ENCODE assay signal across 24 cellular contexts in genomic region chr3:165728924-165729323, GRCh38.
"Had no signal": no experiment of that assay in that cellular context is flagged by ENCODE, and none has a peak within 500 bp of the region (broad histone marks: within the 10 kb centered on the region; RNA-seq: fewer than 3 reads in every experiment).

No MANE protein-coding gene starts in this region.

- H3K4me1 Mint-ChIP-seq: mesothelial cell of epicardium; naive B cell; natural killer cell; nephron progenitor cell; neural progenitor cell; stimulated activated naive B cell treated with anti-CD40 and anti-IgM and Interleukin-4, amounts not matched to agents 10 μg/mL and 1 μg/mL and 100 μg/mL, for 72 hours had no signal

- H3K27ac ChIP-seq: left ventricle myocardium inferior, neural progenitor cell, ovary, right atrium auricular region, right lobe of liver, skin epidermis, stomach, testis, thyroid gland, transverse colon, upper lobe of left lung, uterus had no signal

- H3K27me3 Mint-ChIP-seq: naive B cell; progenitor cell of endocrine pancreas; stimulated activated naive B cell treated with anti-CD40 and anti-IgM and Interleukin-4, amounts not matched to agents 10 μg/mL and 1 μg/mL and 100 μg/mL, for 72 hours had no signal

- H3K9ac ChIP-seq: neural progenitor cell had no signal

- DNase-seq: hypothalamus; islet precursor cell; left ventricle myocardium inferior; mesendoderm; naive B cell; natural killer cell; nephron progenitor cell; ovary; right lobe of liver; stimulated activated CD4-positive, alpha-beta T cell treated with anti-CD3 and anti-CD28 coated beads, Interleukin-4, amount 100 ng/mL, for 24 hours; stimulated activated naive B cell treated with anti-CD40 and anti-IgM and Interleukin-4, amounts not matched to agents 10 μg/mL and 1 μg/mL and 100 μg/mL, for 72 hours; stimulated activated naive CD8-positive, alpha-beta T cell treated with anti-CD3 and anti-CD28 coated beads, Interleukin-15, Interleukin-2, amounts not matched to agents 100 U/mL and 50 U/mL, for 24 hours; stomach; testis; thyroid gland; transverse colon; uterus had no signal

- H3K27ac Mint-ChIP-seq: mesothelial cell of epicardium; naive B cell; natural killer cell; nephron progenitor cell; neural progenitor cell; progenitor cell of endocrine pancreas; stimulated activated naive B cell treated with anti-CD40 and anti-IgM and Interleukin-4, amounts not matched to agents 10 μg/mL and 1 μg/mL and 100 μg/mL, for 72 hours had no signal

- H3K4me3 ChIP-seq: left ventricle myocardium inferior, lung, neural progenitor cell, ovary, right atrium auricular region, right lobe of liver, skin epidermis, stomach, testis, thyroid gland, transverse colon, upper lobe of left lung, uterus had no signal

- H3K4me1 ChIP-seq: left ventricle myocardium inferior, neural progenitor cell, right atrium auricular region, right lobe of liver, stomach, testis, thyroid gland, transverse colon, upper lobe of left lung, uterus had no signal

- ATAC-seq: natural killer cell; stimulated activated naive CD8-positive, alpha-beta T cell treated with anti-CD3 and anti-CD28 coated beads, Interleukin-15, Interleukin-2, amounts not matched to agents 100 U/mL and 50 U/mL, for 24 hours had no signal

- H3K36me3 Mint-ChIP-seq: mesothelial cell of epicardium; naive B cell; neural progenitor cell; stimulated activated naive B cell treated with anti-CD40 and anti-IgM and Interleukin-4, amounts not matched to agents 10 μg/mL and 1 μg/mL and 100 μg/mL, for 72 hours had no signal

- H2AFZ ChIP-seq: neural progenitor cell had no signal

- H3K27me3 ChIP-seq: neural progenitor cell, ovary, right atrium auricular region, right lobe of liver, stomach, testis, thyroid gland, transverse colon, upper lobe of left lung, uterus had no signal

- H3K4me2 ChIP-seq: neural progenitor cell had no signal

- H3K9me3 ChIP-seq: left ventricle myocardium inferior, ovary, right atrium auricular region, right lobe of liver, stomach, testis, thyroid gland, transverse colon, upper lobe of left lung, uterus had no signal

- H3K36me3 ChIP-seq: left ventricle myocardium inferior, neural progenitor cell, ovary, right atrium auricular region, right lobe of liver, stomach, thyroid gland, transverse colon, upper lobe of left lung had no signal

- H3K4me3 Mint-ChIP-seq: mesothelial cell of epicardium; naive B cell; natural killer cell; nephron progenitor cell; neural progenitor cell; stimulated activated naive B cell treated with anti-CD40 and anti-IgM and Interleukin-4, amounts not matched to agents 10 μg/mL and 1 μg/mL and 100 μg/mL, for 72 hours had no signal

- H3K9me3 Mint-ChIP-seq: neural progenitor cell had no signal
